23 cellular contexts compared by ENCODE assay signal in genomic region chr7:85673881-85674280, GRCh38.
"Had no signal": no experiment of that assay in that cellular context is flagged by ENCODE, and none has a peak within 500 bp of the region (broad histone marks: within the 10 kb centered on the region; RNA-seq: fewer than 3 reads in every experiment).

No MANE protein-coding gene starts in this region.

- FAIRE-seq: endothelial cell of umbilical vein had no signal

- H3K9me3 ChIP-seq: right lobe of liver, upper lobe of right lung, vagina had no signal

- H3K4me1 ChIP-seq: foreskin keratinocyte, parathyroid adenoma, psoas muscle, right lobe of liver, spleen, tibial nerve, upper lobe of right lung, vagina had no signal

- H2AFZ ChIP-seq: parathyroid adenoma had no signal

- H3K36me3 ChIP-seq: right lobe of liver, spleen, tibial nerve, upper lobe of right lung, vagina had no signal

- H3K79me2 ChIP-seq: parathyroid adenoma had no signal

- DNase-seq: effector CD4-positive, alpha-beta T cell; endodermal cell; erythroblast; foreskin keratinocyte; left colon; left ventricle myocardium superior; mesenchymal stem cell; midbrain; naive B cell; psoas muscle; retina; right lobe of liver; spleen; stimulated activated CD4-positive, alpha-beta T cell treated with anti-CD3 and anti-CD28 coated beads, Interleukin-15, amount 100 ng/mL, for 24 hours; stimulated activated CD4-positive, alpha-beta T cell treated with anti-CD3 and anti-CD28 coated beads, Interleukin-1b, Interleukin-23, amount 100 ng/mL, for 48 hours; stimulated activated CD4-positive, alpha-beta T cell treated with anti-CD3 and anti-CD28 coated beads, Interleukin-4, amount 100 ng/mL, for 24 hours; upper lobe of right lung had no signal

- H3K9ac ChIP-seq: parathyroid adenoma had no signal

- H3K4me3 ChIP-seq: lung, psoas muscle, right lobe of liver, spleen, tibial nerve, upper lobe of right lung, vagina had no signal

- ATAC-seq: foreskin keratinocyte; left colon; left ventricle myocardium superior; psoas muscle; right lobe of liver; stimulated activated memory B cell treated with anti-CD40 and anti-IgM and Interleukin-4, amounts not matched to agents 10 μg/mL and 1 μg/mL and 100 μg/mL, for 72 hours; upper lobe of right lung had no signal

- H3K27me3 ChIP-seq: foreskin keratinocyte, right lobe of liver, spleen, tibial nerve, upper lobe of right lung, vagina had no signal

- H3K27ac ChIP-seq: foreskin keratinocyte, parathyroid adenoma, psoas muscle, right lobe of liver, spleen, tibial nerve, upper lobe of right lung, vagina had no signal
